19 cellular contexts compared by ENCODE assay signal in genomic region chr13:54573186-54573585, GRCh38.
"Had no signal": no experiment of that assay in that cellular context is flagged by ENCODE, and none has a peak within 500 bp of the region (broad histone marks: within the 10 kb centered on the region; RNA-seq: fewer than 3 reads in every experiment).

No MANE protein-coding gene starts in this region.

- H3K4me3 Mint-ChIP-seq: activated B cell treated with CpG ODN at 0.5 μM for 24 hours; activated CD4-positive, alpha-beta T cell treated with anti-CD3 and anti-CD28 coated beads, Interleukin-2, amount 10 ng/mL, durations not matched to agents 24 days and 14 days; activated CD8-positive, alpha-beta T cell treated with anti-CD3 and anti-CD28 coated beads, Interleukin-2, amount 10 ng/mL, durations not matched to agents 7 days and 5 days; activated naive CD4-positive, alpha-beta T cell treated with anti-CD3 and anti-CD28 coated beads for 36 hours; activated naive CD8-positive, alpha-beta T cell treated with anti-CD3 and anti-CD28 coated beads, Interleukin-2, amount 50 U/mL, for 24 hours; activated T-cell treated with anti-CD3 and anti-CD28 coated beads, Interleukin-2, amount 50 U/mL, for 24 hours; central memory CD8-positive, alpha-beta T cell had no signal

- H3K4me3 ChIP-seq: colonic mucosa, left ventricle myocardium inferior, psoas muscle, thyroid gland had no signal

- H3K9me3 ChIP-seq: colonic mucosa, left ventricle myocardium inferior, psoas muscle, thyroid gland had no signal

- DNase-seq: activated B cell treated with CpG ODN at 0.5 μM for 24 hours; activated CD4-positive, alpha-beta T cell treated with anti-CD3 and anti-CD28 coated beads, Interleukin-2, amount 10 ng/mL, durations not matched to agents 24 days and 14 days; activated CD8-positive, alpha-beta T cell treated with anti-CD3 and anti-CD28 coated beads, Interleukin-2, amount 10 ng/mL, durations not matched to agents 7 days and 5 days; activated naive CD4-positive, alpha-beta T cell treated with anti-CD3 and anti-CD28 coated beads for 36 hours; activated naive CD8-positive, alpha-beta T cell treated with anti-CD3 and anti-CD28 coated beads, Interleukin-2, amount 50 U/mL, for 24 hours; activated T-cell treated with anti-CD3 and anti-CD28 coated beads, Interleukin-2, amount 50 U/mL, for 24 hours; aorta; colonic mucosa; foreskin keratinocyte; kidney glomerular epithelial cell; left ventricle myocardium inferior; mammary epithelial cell; psoas muscle; right cardiac atrium; stimulated activated CD4-positive, alpha-beta T cell treated with anti-CD3 and anti-CD28 coated beads, Interleukin-2, amount 100 ng/mL, for 24 hours; stimulated activated naive CD4-positive, alpha-beta T cell treated with Interleukin-2 at 50 U/mL for 16 hours; thyroid gland had no signal

- H3K27me3 Mint-ChIP-seq: activated B cell treated with CpG ODN at 0.5 μM for 24 hours; activated CD4-positive, alpha-beta T cell treated with anti-CD3 and anti-CD28 coated beads, Interleukin-2, amount 10 ng/mL, durations not matched to agents 24 days and 14 days; activated naive CD8-positive, alpha-beta T cell treated with anti-CD3 and anti-CD28 coated beads, Interleukin-2, amount 50 U/mL, for 24 hours; activated T-cell treated with anti-CD3 and anti-CD28 coated beads, Interleukin-2, amount 50 U/mL, for 24 hours; central memory CD8-positive, alpha-beta T cell had no signal

- H3K27ac ChIP-seq: colonic mucosa, foreskin keratinocyte, left ventricle myocardium inferior, psoas muscle, thyroid gland had no signal

- ATAC-seq: activated CD8-positive, alpha-beta T cell treated with anti-CD3 and anti-CD28 coated beads, Interleukin-2, amount 10 ng/mL, durations not matched to agents 7 days and 5 days; activated naive CD8-positive, alpha-beta T cell treated with anti-CD3 and anti-CD28 coated beads, Interleukin-2, amount 50 U/mL, for 24 hours; foreskin keratinocyte; psoas muscle; right cardiac atrium had no signal

- H3K36me3 ChIP-seq: colonic mucosa, left ventricle myocardium inferior, thyroid gland had no signal

- H3K27me3 ChIP-seq: colonic mucosa, foreskin keratinocyte, thyroid gland had no signal

- H3K4me1 ChIP-seq: colonic mucosa, left ventricle myocardium inferior, psoas muscle, thyroid gland had no signal

- H3K27ac Mint-ChIP-seq: activated B cell treated with CpG ODN at 0.5 μM for 24 hours; activated CD4-positive, alpha-beta T cell treated with anti-CD3 and anti-CD28 coated beads, Interleukin-2, amount 10 ng/mL, durations not matched to agents 24 days and 14 days; activated CD8-positive, alpha-beta T cell treated with anti-CD3 and anti-CD28 coated beads, Interleukin-2, amount 10 ng/mL, durations not matched to agents 7 days and 5 days; activated naive CD4-positive, alpha-beta T cell treated with anti-CD3 and anti-CD28 coated beads for 36 hours; activated naive CD8-positive, alpha-beta T cell treated with anti-CD3 and anti-CD28 coated beads, Interleukin-2, amount 50 U/mL, for 24 hours; activated T-cell treated with anti-CD3 and anti-CD28 coated beads, Interleukin-2, amount 50 U/mL, for 24 hours; activated T-helper 2 cell treated with anti-CD3 and anti-CD28 coated beads, Interferon-gamma antibody, Interleukin-2, Interleukin-4, amounts not matched to agents 10 μg/mL and 5 μg/mL and 100 μg/mL, durations not matched to agents 14 hours and 24 hours and 36 hours had no signal

- H3K4me1 Mint-ChIP-seq: activated B cell treated with CpG ODN at 0.5 μM for 24 hours; activated CD4-positive, alpha-beta T cell treated with anti-CD3 and anti-CD28 coated beads, Interleukin-2, amount 10 ng/mL, durations not matched to agents 24 days and 14 days; activated naive CD8-positive, alpha-beta T cell treated with anti-CD3 and anti-CD28 coated beads, Interleukin-2, amount 50 U/mL, for 24 hours; central memory CD8-positive, alpha-beta T cell had no signal
